ENCODE assay signal across 16 cellular contexts in the genomic region with DNA sequence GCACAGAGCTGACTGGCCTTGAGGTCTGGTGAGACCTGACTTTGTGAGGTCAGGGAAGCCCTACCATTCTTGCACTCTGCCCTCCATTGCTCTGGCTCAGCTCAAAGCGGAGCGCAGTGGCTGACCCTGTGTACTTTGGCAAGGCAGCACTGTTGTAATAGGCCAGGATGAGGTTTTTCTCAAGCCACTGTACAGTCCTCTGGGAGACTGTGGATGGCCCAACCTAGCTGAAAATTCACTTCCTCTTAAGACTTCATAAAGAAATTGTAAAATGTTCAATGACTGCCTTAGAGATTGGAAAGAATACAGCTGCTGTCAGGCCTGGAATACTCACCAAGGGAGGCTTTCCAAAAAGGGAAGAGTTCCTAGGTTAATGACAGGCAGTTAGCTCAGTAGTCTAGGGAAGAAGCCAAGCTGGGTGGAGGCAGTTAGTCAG.
DNase-seq lines count a peak whose midpoint lies in the region; ATAC-seq and TF ChIP-seq lines count a peak whose summit lies in the region.
"Had no signal": no experiment of that assay in that cellular context is flagged by ENCODE, and none has a peak within 500 bp of the region (broad histone marks: within the 10 kb centered on the region; RNA-seq: fewer than 3 reads in every experiment).

No MANE protein-coding gene starts in this region.

- no peaks in the 10 kb centered on the region for H3K27me3 ChIP-seq in ovary
- H3K27me3 ChIP-seq: vagina had no signal

- no peaks in the 10 kb centered on the region for H3K36me3 Mint-ChIP-seq in activated CD8-positive, alpha-beta memory T cell treated with anti-CD3 and anti-CD28 coated beads, Interleukin-2, amount 10 ng/mL, durations not matched to agents 7 days and 5 days

- TF ChIP-seq CTCF in astrocyte of the spinal cord (IDR thresholded peaks at IDR 0.05; ENCODE audit: low read depth, low read length) (no peak), ovary (IDR thresholded peaks at IDR 0.05) (no peak)

- peak; percentile 91 for ATAC-seq in left ventricle myocardium superior
- no peak for ATAC-seq in activated CD8-positive, alpha-beta memory T cell treated with anti-CD3 and anti-CD28 coated beads, Interleukin-2, amount 10 ng/mL, durations not matched to agents 7 days and 5 days
- ATAC-seq in GM19395 (IDR thresholded peaks at IDR 0.05; ENCODE audit: unreplicated experiment) = no peak
- ATAC-seq in GM21526 (IDR thresholded peaks at IDR 0.05; ENCODE audit: low FRiP score, unreplicated experiment) = no peak
- ATAC-seq: Panc1 had no signal

- TF ChIP-seq POLR2A in ovary (IDR thresholded peaks at IDR 0.05) = no peak

- no peaks in the 10 kb centered on the region for H3K9me3 Mint-ChIP-seq in activated CD8-positive, alpha-beta memory T cell treated with anti-CD3 and anti-CD28 coated beads, Interleukin-2, amount 10 ng/mL, durations not matched to agents 7 days and 5 days (ENCODE audit: low read depth)

- H3K4me1 ChIP-seq in ovary (ENCODE audit: insufficient read depth) = peaks cover 4% of the 10 kb centered on the region
- H3K4me1 ChIP-seq: prostate gland, vagina had no signal

- peak overlapping the region in 1 of 2 donors; percentile 12 for H3K27ac ChIP-seq in ovary
- H3K27ac ChIP-seq: prostate gland, vagina had no signal

- no peak overlapping the region for H3K27ac Mint-ChIP-seq in activated CD8-positive, alpha-beta memory T cell treated with anti-CD3 and anti-CD28 coated beads, Interleukin-2, amount 10 ng/mL, durations not matched to agents 7 days and 5 days

- H3K9me3 ChIP-seq in ovary = no peaks in the 10 kb centered on the region
- H3K9me3 ChIP-seq: prostate gland, vagina had no signal

- DNase-seq in LHCN-M2 (ENCODE audit: low read depth) = peak; percentile 8
- peak; percentile 51 for DNase-seq in astrocyte of the spinal cord (ENCODE audit: low read depth, low spot score)
- DNase-seq in left ventricle myocardium superior = peak; percentile 25
- peak; percentile 23 to 69 (median 43) for DNase-seq in ovary
- DNase-seq in activated CD8-positive, alpha-beta memory T cell treated with anti-CD3 and anti-CD28 coated beads, Interleukin-2, amount 10 ng/mL, durations not matched to agents 7 days and 5 days = no peak
- DNase-seq in cerebellar cortex (ENCODE audit: low spot score) = no peak
- DNase-seq: activated CD4-positive, alpha-beta T cell treated with anti-CD3 and anti-CD28 coated beads for 4 hours; anterior cingulate cortex; DMS 273 treated with DMSO at 0.1 percent for 48 hours; NCI-H1105; stimulated activated CD4-positive, alpha-beta T cell treated with anti-CD3 and anti-CD28 coated beads, Interleukin-2, amount 100 ng/mL, for 48 hours had no signal

- H3K36me3 ChIP-seq in ovary = no peaks in the 10 kb centered on the region
- H3K36me3 ChIP-seq: prostate gland, vagina had no signal

- no peak overlapping the region for H3K4me3 Mint-ChIP-seq in activated CD8-positive, alpha-beta memory T cell treated with anti-CD3 and anti-CD28 coated beads, Interleukin-2, amount 10 ng/mL, durations not matched to agents 7 days and 5 days

- H3K4me3 ChIP-seq in astrocyte of the spinal cord (ENCODE audit: low read depth, low read length) = no peak overlapping the region
- no peak overlapping the region for H3K4me3 ChIP-seq in ovary
- H3K4me3 ChIP-seq: prostate gland, vagina had no signal

- intact Hi-C loops in left ventricle myocardium superior (cut with micrococcal nuclease) (no loop called here), ovary (cut with DNase I) (no loop called here)

- H3K4me1 Mint-ChIP-seq in activated CD8-positive, alpha-beta memory T cell treated with anti-CD3 and anti-CD28 coated beads, Interleukin-2, amount 10 ng/mL, durations not matched to agents 7 days and 5 days = no peaks in the 10 kb centered on the region

- 37 to 51% (median 45%) methylated on average over 2 of the region's 2 CpGs for WGBS in ovary, 3 donors

- H3K27me3 Mint-ChIP-seq in activated CD8-positive, alpha-beta memory T cell treated with anti-CD3 and anti-CD28 coated beads, Interleukin-2, amount 10 ng/mL, durations not matched to agents 7 days and 5 days = no peaks in the 10 kb centered on the region

- TF ChIP-seq EP300 in ovary (IDR thresholded peaks at IDR 0.05) = no peak

- CTCF ChIA-PET in activated CD8-positive, alpha-beta memory T cell treated with anti-CD3 and anti-CD28 coated beads, Interleukin-2, amount 10 ng/mL, durations not matched to agents 7 days and 5 days (lab: Charles Lee) = no interaction called here

- in situ Hi-C loops in astrocyte of the spinal cord (cut with HindIII; ENCODE audit: low sequenced_read_pairs) = no loop called here

Comparison
In these comparisons a context has a peak if more than half of its experiments do, and no peak if none do; other contexts are left out.
1. DNase-seq: peak in LHCN-M2 (single experiment), astrocyte of the spinal cord (single experiment), left ventricle myocardium superior (single experiment) and ovary (5 of 5); none in activated CD8-positive, alpha-beta memory T cell treated with anti-CD3 and anti-CD28 coated beads, Interleukin-2, amount 10 ng/mL, durations not matched to agents 7 days and 5 days (single experiment) and cerebellar cortex (single experiment).